Comparison of ENCODE assay signal across 17 cellular contexts in the genomic region with DNA sequence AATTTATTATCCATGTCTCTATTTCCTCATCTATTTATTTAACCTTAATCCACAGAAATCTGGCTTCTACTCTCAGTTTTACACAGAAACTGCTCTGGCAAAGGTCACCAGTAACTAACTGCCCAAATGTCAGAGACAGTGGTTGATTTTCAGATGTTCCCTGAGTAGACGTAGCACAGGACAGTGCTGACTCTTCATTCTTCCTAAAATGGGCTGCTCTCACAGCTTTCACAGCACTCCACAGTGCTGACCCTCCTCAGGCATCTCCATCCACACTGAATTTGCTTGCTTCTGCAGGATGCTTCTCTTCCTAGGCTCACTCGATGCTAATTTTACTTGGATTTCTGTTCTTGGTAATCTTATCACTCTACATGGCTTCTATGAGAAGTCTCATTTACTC.
"Had no signal": no experiment of that assay in that cellular context is flagged by ENCODE, and none has a peak within 500 bp of the region (broad histone marks: within the 10 kb centered on the region; RNA-seq: fewer than 3 reads in every experiment).

No MANE protein-coding gene starts in this region.

- H3K27me3 ChIP-seq: colonic mucosa, esophagus squamous epithelium, foreskin keratinocyte, hepatocyte had no signal

- ATAC-seq: foreskin keratinocyte, psoas muscle had no signal

- H3K4me1 ChIP-seq: colonic mucosa, esophagus squamous epithelium, foreskin keratinocyte, left ventricle myocardium inferior, psoas muscle had no signal

- H3K4me2 ChIP-seq: hepatocyte had no signal

- DNase-seq: colonic mucosa; dermis blood vessel endothelial cell; esophagus squamous epithelium; foreskin keratinocyte; kidney; left cardiac atrium; left ventricle myocardium inferior; mesendoderm; naive B cell; psoas muscle; retina; small intestine; stimulated activated CD4-positive, alpha-beta T cell treated with anti-CD3 and anti-CD28 coated beads, Interleukin-12 subunit alpha, Interleukin-12 subunit beta, amount 100 ng/mL, for 4 hours; stimulated activated naive CD4-positive, alpha-beta T cell treated with Interleukin-2 at 50 U/mL for 16 hours; trophoblast cell had no signal

- H3K4me3 ChIP-seq: colonic mucosa, esophagus squamous epithelium, hepatocyte, left ventricle myocardium inferior, lung, psoas muscle had no signal

- H2AFZ ChIP-seq: hepatocyte had no signal

- H3K9me3 ChIP-seq: colonic mucosa, esophagus squamous epithelium, left ventricle myocardium inferior, psoas muscle had no signal

- H3K36me3 ChIP-seq: colonic mucosa, esophagus squamous epithelium, left ventricle myocardium inferior had no signal

- H3K27ac ChIP-seq: colonic mucosa, esophagus squamous epithelium, foreskin keratinocyte, hepatocyte, left ventricle myocardium inferior, psoas muscle had no signal
